8 cellular contexts compared by ENCODE assay signal in genomic region chr10:77531441-77532001, GRCh38.
DNase-seq lines count a peak whose midpoint lies in the region; ATAC-seq, FAIRE-seq and TF ChIP-seq lines count a peak whose summit lies in the region.

No MANE protein-coding gene starts in this region.

- BruUV-seq in A673 (replicated peaks; lab: Mats Ljungman, UMichigan) (no TSS peak), GM12878 (replicated peaks; lab: Mats Ljungman, UMichigan) (no TSS peak)

- TF ChIP-seq EP300 in GM12878 (IDR thresholded peaks at IDR 0.05; ENCODE audit: borderline replicate concordance in 1 of 2, control insufficient read depth in 1 of 2, low read depth in 2 of 2, low read length in 2 of 2) = no peak

- H3K27ac ChIP-seq in A673 (ENCODE audit: low read depth, low read length, poor library complexity, severe bottlenecking) (no peak overlapping the region), GM12878 (ENCODE audit: control insufficient read depth, insufficient read depth) (no peak overlapping the region), layer of hippocampus (ENCODE audit: low read depth, low read length) (peak overlapping the region; percentile 63)

- no peak overlapping the region for H3K9ac ChIP-seq in GM12878 (ENCODE audit: control insufficient read depth, insufficient read depth, low read length)

- no peak overlapping the region for H2AFZ ChIP-seq in GM12878 (ENCODE audit: control insufficient read depth, low read depth, low read length)

- H3K79me2 ChIP-seq in GM12878 (ENCODE audit: control insufficient read depth, insufficient read depth, low read length) = no peaks in the 10 kb centered on the region

- H3K4me1 ChIP-seq in A673 (ENCODE audit: insufficient read depth, low read length, poor library complexity, severe bottlenecking) (peaks cover 15% of the 10 kb centered on the region), GM12878 (ENCODE audit: control insufficient read depth, insufficient read depth, low read length) (no peaks in the 10 kb centered on the region)

- WGBS in GM12878 (ENCODE audit: insufficient coverage, insufficient replicate concordance, low lambda C conversion rate, missing lambda C conversion rate) = under 1% methylated on average over 10 of the region's 10 CpGs

- H3K36me3 ChIP-seq in A673 (ENCODE audit: insufficient read depth, low read length, poor library complexity, severe bottlenecking) (no peaks in the 10 kb centered on the region), GM12878 (ENCODE audit: control insufficient read depth in 2 of 2, insufficient read depth in 2 of 2, low read length in 1 of 2) (no peaks in the 10 kb centered on the region)

- RAD21 ChIA-PET in GM12878 (lab: Charles Lee; ENCODE audit: unreplicated experiment) = interaction anchor here (1.0 to 1.6 kb wide), 6 partner anchors 9 to 104 kb away, joined by 3 to 10 read pairs (median 4); no protein-coding TSS in a partner anchor

- no peak for FAIRE-seq in GM12878 (lab: Jason Lieb, UNC)

- no peak for TF ChIP-seq RAD21 in GM12878 (IDR thresholded peaks at IDR 0.05; ENCODE audit: insufficient read depth, low read depth, low read length)

- no peaks in the 10 kb centered on the region for H4K20me1 ChIP-seq in GM12878 (ENCODE audit: control insufficient read depth, insufficient read depth)

- no peak overlapping the region for H3K4me2 ChIP-seq in GM12878 (ENCODE audit: control insufficient read depth, insufficient read depth)

- in situ Hi-C loops in GM12878 (cut with MboI) = no loop called here

- SMC1A ChIA-PET in GM12878 (lab: Charles Lee; ENCODE audit: uncharacterized antibody, unreplicated experiment) = interaction anchor here (0.6 to 1.9 kb wide), 12 partner anchors 9 to 357 kb away, joined by 3 to 16 read pairs (median 3); no protein-coding TSS in a partner anchor

- H3K4me3 ChIP-seq in A673 (ENCODE audit: low read depth, low read length, poor library complexity, severe bottlenecking) (no peak overlapping the region), GM12878 (no peak overlapping the region)

- DNase-seq in A673 (ENCODE audit: low spot score) (peak; percentile 87), HS-27A (ENCODE audit: low read depth) (peak; percentile 51), GM12878 (ENCODE audit: low read depth, low spot score) (no peak), NCI-H1105 treated with DMSO at 0.1 percent for 48 hours (lab: John Stamatoyannopoulos, UW) (no peak), NOMO-1 treated with DMSO at 0.1 percent for 48 hours (lab: John Stamatoyannopoulos, UW; ENCODE audit: unreplicated experiment) (no peak)
- DNase-seq in activated effector memory CD4-positive, alpha-beta T cell treated with anti-CD3 and anti-CD28 coated beads, Interleukin-2, amount 50 U/mL, for 16 hours = no peak

- intact Hi-C loops in A673 (cut with micrococcal nuclease; ENCODE audit: unreplicated experiment) = no loop called here
- intact Hi-C loops in GM12878 (cut with micrococcal nuclease; ENCODE audit: unreplicated experiment) = no loop called here

- no peak for TF ChIP-seq POLR2A in GM12878 (IDR thresholded peaks at IDR 0.05; ENCODE audit: low read depth, low read length)

- POLR2A ChIA-PET in A673 (lab: Charles Lee; ENCODE audit: low non-redundant PET) (no interaction called here), GM12878 (lab: Charles Lee) (interaction anchor here (1.0 to 4.1 kb wide), 2 partner anchors 9 to 34 kb away, joined by 4 to 17 read pairs; no protein-coding TSS in a partner anchor)

- H3K27me3 ChIP-seq in A673 (replicated peaks; ENCODE audit: insufficient read depth, low read depth, low read length, poor library complexity) = peaks cover 56% of the 10 kb centered on the region
- no peaks in the 10 kb centered on the region for H3K27me3 ChIP-seq in GM12878 (replicated peaks in 1 of 2; ENCODE audit: control insufficient read depth in 2 of 2, insufficient read depth in 2 of 2, low read length in 1 of 2)
- no peaks in the 10 kb centered on the region for H3K27me3 ChIP-seq in layer of hippocampus (ENCODE audit: control insufficient read depth, insufficient read depth, low read length)

- no peaks in the 10 kb centered on the region for H3K9me3 ChIP-seq in A673 (ENCODE audit: low read depth, low read length, poor library complexity, severe bottlenecking)
- H3K9me3 ChIP-seq in GM12878 (replicated peaks; ENCODE audit: control insufficient read depth, insufficient read depth, low read length) = no peaks in the 10 kb centered on the region

- peak; percentile 85 for ATAC-seq in GM12878
- ATAC-seq in HG02763 (IDR thresholded peaks at IDR 0.05; ENCODE audit: unreplicated experiment) = no peak

- TF ChIP-seq CTCF in A673 (conservative IDR thresholded peaks at IDR 0.05; ENCODE audit: low read depth, low read length) (no peak), GM12878 (IDR thresholded peaks at IDR 0.05 in 2 of 3, conservative IDR thresholded peaks at IDR 0.05 in 1 of 3; ENCODE audit: control insufficient read depth in 2 of 3, extremely low read depth in 1 of 3, insufficient read depth in 1 of 3, low read depth in 3 of 3, low read length in 3 of 3) (no peak)

- CTCF ChIA-PET in A673 (lab: Charles Lee) = interaction anchor here (0.6 kb wide), 1 partner anchor 110 kb away, joined by 3 read pairs; no protein-coding TSS in a partner anchor
- CTCF ChIA-PET in GM12878 (lab: Yijun Ruan, JAX) = interaction anchor here (0.8 to 2.1 kb wide), 10 partner anchors 8 to 182 kb away, joined by 3 to 13 read pairs (median 4); no protein-coding TSS in a partner anchor

TF ChIP-seq in GM12878, 131 proteins besides CTCF, POLR2A, EP300 and RAD21:
- TF ChIP-seq IKZF1 (conservative IDR thresholded peaks at IDR 0.05) (peak; percentile 42), ATF7 (IDR thresholded peaks at IDR 0.05; ENCODE audit: low read depth) (no peak), RAD51 (IDR thresholded peaks at IDR 0.05) (peak; percentile 43; the same call in 1 of the 2 replicates)

Comparison
In these comparisons a context has a peak if more than half of its experiments do, and no peak if none do; other contexts are left out.
1. DNase-seq: peak in A673 (single experiment) and HS-27A (single experiment); none in GM12878 (single experiment), activated effector memory CD4-positive, alpha-beta T cell treated with anti-CD3 and anti-CD28 coated beads, Interleukin-2, amount 50 U/mL, for 16 hours (single experiment), NCI-H1105 treated with DMSO at 0.1 percent for 48 hours (single experiment) and NOMO-1 treated with DMSO at 0.1 percent for 48 hours (single experiment).